14 cellular contexts compared by ENCODE assay signal in the genomic region with DNA sequence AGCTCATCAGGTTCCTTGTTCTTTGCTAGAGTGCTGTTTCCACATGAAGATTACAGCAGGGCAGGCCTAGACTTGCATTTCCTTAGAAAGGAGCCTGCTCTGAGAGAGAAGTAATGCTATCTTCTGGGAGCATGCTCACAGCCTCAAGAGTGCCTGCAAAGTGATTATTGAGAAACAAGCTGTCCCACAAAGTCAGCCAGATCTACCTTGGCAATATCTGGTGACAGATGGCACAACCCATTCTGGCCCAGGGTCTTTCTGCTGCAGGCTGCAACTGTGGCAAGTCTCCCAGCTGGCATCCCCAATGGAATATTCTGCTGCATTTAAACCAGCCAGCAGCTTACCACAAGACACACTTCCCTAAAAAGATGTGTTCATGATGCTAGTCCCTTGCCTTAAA. TPM values are rescaled to one million over a fixed set of nuclear protein-coding genes. Genes with fewer than 3 reads are reported as not detected.
DNase-seq lines count a peak whose midpoint lies in the region; TF ChIP-seq lines count a peak whose summit lies in the region.
"Had no signal": no experiment of that assay in that cellular context is flagged by ENCODE, and none has a peak within 500 bp of the region (broad histone marks: within the 10 kb centered on the region; RNA-seq: fewer than 3 reads in every experiment).

No MANE protein-coding gene starts in this region.

- peak; percentile 51 for DNase-seq in D341Med (ENCODE audit: low spot score)
- peak; percentile 70 for DNase-seq in HPDE6-E6E7 (ENCODE audit: extremely low spot score)
- DNase-seq in SKM-1 treated with dmso at 0.1 percent for 144 hours (lab: John Stamatoyannopoulos, UW; ENCODE audit: unreplicated experiment) = peak; percentile 54
- DNase-seq in A673 (ENCODE audit: low spot score) = no peak
- DNase-seq in H7 = no peak
- no peak for DNase-seq in GM13976 (ENCODE audit: low spot score)
- DNase-seq in NCI-H2227 treated with DMSO at 0.1 percent for 48 hours (lab: John Stamatoyannopoulos, UW) = no peak
- DNase-seq: effector memory CD4-positive, alpha-beta T cell; MG63; pancreas; stimulated activated CD4-positive, alpha-beta T cell treated with anti-CD3 and anti-CD28 coated beads, Interleukin-1b, Interleukin-23, amount 100 ng/mL, for 48 hours; stimulated activated naive CD8-positive, alpha-beta T cell treated with anti-CD3 and anti-CD28 coated beads, Interleukin-15, Interleukin-2, amounts not matched to agents 100 U/mL and 50 U/mL, for 24 hours; T-helper 2 cell had no signal

- no TSS peak for BruUV-seq in A673 (replicated peaks; lab: Mats Ljungman, UMichigan)

- POLR2A ChIA-PET in A673 (lab: Charles Lee; ENCODE audit: low non-redundant PET) = no interaction called here

- H3K9me3 ChIP-seq in A673 (ENCODE audit: low read depth, low read length, poor library complexity, severe bottlenecking) = no peaks in the 10 kb centered on the region
- H3K9me3 ChIP-seq: MG63, pancreas had no signal

- H3K36me3 ChIP-seq in A673 (ENCODE audit: insufficient read depth, low read length, poor library complexity, severe bottlenecking) (peaks cover 7% of the 10 kb centered on the region), H7 (replicated peaks; ENCODE audit: control insufficient read depth, insufficient read depth, low read length) (peaks cover 4% of the 10 kb centered on the region)

- H3K4me3 ChIP-seq in A673 (ENCODE audit: low read depth, low read length, poor library complexity, severe bottlenecking) = no peak overlapping the region
- no peak overlapping the region for H3K4me3 ChIP-seq in H7 (ENCODE audit: insufficient read depth, low read depth, low read length)
- H3K4me3 ChIP-seq: MG63, pancreas had no signal

- no peaks in the 10 kb centered on the region for H3K27me3 ChIP-seq in layer of hippocampus (ENCODE audit: control insufficient read depth, insufficient read depth, low read length)
- H3K27me3 ChIP-seq in A673 (replicated peaks; ENCODE audit: insufficient read depth, low read depth, low read length, poor library complexity) = no peaks in the 10 kb centered on the region
- no peaks in the 10 kb centered on the region for H3K27me3 ChIP-seq in H7 (ENCODE audit: control insufficient read depth, insufficient read depth, low read length)
- H3K27me3 ChIP-seq: MG63, pancreas had no signal

- intact Hi-C loops in A673 (cut with micrococcal nuclease; ENCODE audit: unreplicated experiment) = no loop called here

- in situ Hi-C loops in GM13976 (cut with MboI; ENCODE audit: low sequenced_read_pairs, unreplicated experiment) = no loop called here

- peak overlapping the region; percentile 44 for H3K27ac ChIP-seq in layer of hippocampus (ENCODE audit: low read depth, low read length)
- H3K27ac ChIP-seq in A673 (ENCODE audit: low read depth, low read length, poor library complexity, severe bottlenecking) = no peak overlapping the region
- H3K27ac ChIP-seq: pancreas had no signal

- CTCF ChIA-PET in A673 (lab: Charles Lee) = no interaction called here

- TF ChIP-seq CTCF in A673 (conservative IDR thresholded peaks at IDR 0.05; ENCODE audit: low read depth, low read length) (no peak), GM13976 (IDR thresholded peaks at IDR 0.05; ENCODE audit: borderline replicate concordance, control extremely low read depth, extremely low read depth, insufficient read depth, missing control alignments) (no peak)

- no peaks in the 10 kb centered on the region for H3K4me1 ChIP-seq in A673 (ENCODE audit: insufficient read depth, low read length, poor library complexity, severe bottlenecking)
- H3K4me1 ChIP-seq: pancreas had no signal

RNA-seq across cellular contexts. Expression of a gene that starts 29.3 kb away (rescaled TPM):
- 15.8 and 16.0 TPM in 2 replicates for total RNA-seq in A673 (2021)
- 10.5 and 11.0 TPM in 2 replicates for total RNA-seq in H7 (2014; rRNA removed; shearing (Covaris generic))

RNA-seq across cellular contexts. Expression of a gene that starts 58.4 kb away (rescaled TPM):
- total RNA-seq in A673 (2021) = 33.1 and 36.2 TPM in 2 replicates
- total RNA-seq in H7 (2014; rRNA removed; shearing (Covaris generic)) = 22.8 and 30.2 TPM in 2 replicates

Comparison
In these comparisons a context has a peak if more than half of its experiments do, and no peak if none do; other contexts are left out.
1. DNase-seq: peak in D341Med (single experiment), HPDE6-E6E7 (single experiment) and SKM-1 treated with dmso at 0.1 percent for 144 hours (single experiment); none in A673 (single experiment), H7 (single experiment), GM13976 (single experiment) and NCI-H2227 treated with DMSO at 0.1 percent for 48 hours (single experiment).